9 cellular contexts compared by ENCODE assay signal in the genomic region with DNA sequence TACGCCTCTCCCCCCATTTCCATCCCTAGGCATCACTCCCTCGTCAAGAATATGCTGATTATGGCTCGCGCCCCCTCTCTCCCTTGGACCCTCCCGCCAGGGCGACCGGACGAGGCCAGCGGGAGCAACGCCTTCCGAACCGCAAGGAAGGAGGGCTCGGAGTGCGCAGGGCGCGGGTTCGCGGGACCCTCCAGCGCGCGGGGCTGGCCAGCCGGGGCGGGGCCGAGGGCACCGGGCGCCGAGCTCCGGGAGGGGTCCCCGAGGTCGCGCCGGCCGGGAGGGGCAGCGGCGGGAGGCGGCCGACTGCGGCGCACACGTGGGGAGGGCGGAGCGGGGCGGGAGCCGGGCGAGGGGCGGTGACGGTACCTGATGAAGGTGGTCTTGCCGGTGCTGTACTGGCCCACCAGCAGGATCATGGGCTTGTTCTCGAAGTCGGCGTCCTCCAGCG. TPM values are rescaled to one million over a fixed set of nuclear protein-coding genes. Genes with fewer than 3 reads are reported as not detected.
A peak's percentile ranks its signal among the peaks of the same experiment; 100 is the strongest.
DNase-seq lines count a peak whose midpoint lies in the region; ATAC-seq, FAIRE-seq and TF ChIP-seq lines count a peak whose summit lies in the region.
"Had no signal": no experiment of that assay in that cellular context is flagged by ENCODE, and none has a peak within 500 bp of the region (broad histone marks: within the 10 kb centered on the region; RNA-seq: fewer than 3 reads in every experiment).

No MANE protein-coding gene starts in this region.

- POLR2A ChIA-PET in A549 (lab: Yijun Ruan, JAX): interaction anchor here (0.9 to 1.8 kb wide), 7 partner anchors 11 to 67 kb away, joined by 3 to 6 read pairs (median 3); no protein-coding TSS in a partner anchor
- POLR2A ChIA-PET in activated CD4-positive, alpha-beta memory T cell treated with anti-CD3 and anti-CD28 coated beads for 36 hours (lab: Charles Lee): interaction anchor here (0.5 to 5.7 kb wide), 13 partner anchors 10 to 396 kb away, joined by 3 to 131 read pairs (median 6); partner anchors contain the start of genes JMJD7 and MAPKBP1

- H3K36me3 Mint-ChIP-seq in activated CD4-positive, alpha-beta memory T cell treated with anti-CD3 and anti-CD28 coated beads for 36 hours: peaks cover 23% of the 10 kb centered on the region

- peaks cover 58% of the 10 kb centered on the region for H3K4me1 Mint-ChIP-seq in activated CD4-positive, alpha-beta memory T cell treated with anti-CD3 and anti-CD28 coated beads for 36 hours (ENCODE audit: low read depth)

- peak overlapping the region; percentile 90 for H3K4me3 Mint-ChIP-seq in activated CD4-positive, alpha-beta memory T cell treated with anti-CD3 and anti-CD28 coated beads for 36 hours

- no peaks in the 10 kb centered on the region for H3K36me3 ChIP-seq in sigmoid colon

- ATAC-seq in A549 (peak; percentile 63), GM18520 (IDR thresholded peaks at IDR 0.05; ENCODE audit: unreplicated experiment) (peak; percentile 4), HG03045 (IDR thresholded peaks at IDR 0.05; ENCODE audit: unreplicated experiment) (peak; percentile 32), left cardiac atrium (peak; percentile 55 to 66)

- TF ChIP-seq EP300 in A549 (IDR thresholded peaks at IDR 0.05) (no peak), sigmoid colon (IDR thresholded peaks at IDR 0.05) (no peak)

- H3K27me3 ChIP-seq in sigmoid colon: no peaks in the 10 kb centered on the region

- no peak for TF ChIP-seq POLR2A in A549 (IDR thresholded peaks at IDR 0.05; ENCODE audit: low read length)
- TF ChIP-seq POLR2A in sigmoid colon (IDR thresholded peaks at IDR 0.05): no peak

- peak overlapping the region; percentile 70 for H3K4me2 ChIP-seq in A549

- no peak for TF ChIP-seq RAD21 in A549 (conservative IDR thresholded peaks at IDR 0.05 in 1 of 2, IDR thresholded peaks at IDR 0.05 in 1 of 2)

- H3K9me3 Mint-ChIP-seq in activated CD4-positive, alpha-beta memory T cell treated with anti-CD3 and anti-CD28 coated beads for 36 hours: no peaks in the 10 kb centered on the region

- H3K4me1 ChIP-seq in A549: peaks cover 13% of the 10 kb centered on the region; the same call in 1 of the 3 replicates
- H3K4me1 ChIP-seq in sigmoid colon: peaks cover 0 to 11% (median 5%) of the 10 kb centered on the region in 4 donors

- peak overlapping the region; percentile 97 for H3K27ac Mint-ChIP-seq in activated CD4-positive, alpha-beta memory T cell treated with anti-CD3 and anti-CD28 coated beads for 36 hours

- DNase-seq in A549 (ENCODE audit: low read depth in 1 of 2, low spot score in 1 of 2): peak in 1 of 2 experiments; percentile 13
- DNase-seq in activated CD4-positive, alpha-beta memory T cell treated with anti-CD3 and anti-CD28 coated beads for 36 hours: no peak
- DNase-seq in left cardiac atrium: no peak
- no peak for DNase-seq in sigmoid colon
- DNase-seq in NCI-H2081 treated with DMSO at 0.1 percent for 48 hours (lab: John Stamatoyannopoulos, UW): no peak
- DNase-seq in NCI-H1417 treated with DMSO at 0.1 percent for 48 hours (lab: John Stamatoyannopoulos, UW): no peak

- H3K4me3 ChIP-seq in A549 (peak overlapping the region; percentile 60), sigmoid colon (peak overlapping the region; percentile 72 to 91 (median 79))

- H3K27ac ChIP-seq in A549: peak overlapping the region; percentile 82 to 95
- peak overlapping the region; percentile 77 to 89 (median 82) for H3K27ac ChIP-seq in sigmoid colon

- peaks cover 7% of the 10 kb centered on the region for H3K27me3 Mint-ChIP-seq in activated CD4-positive, alpha-beta memory T cell treated with anti-CD3 and anti-CD28 coated beads for 36 hours

- intact Hi-C loops in activated CD4-positive, alpha-beta memory T cell treated with anti-CD3 and anti-CD28 coated beads for 36 hours (cut with micrococcal nuclease): loop anchor here (1.0 to 5.0 kb wide), 10 partner anchors 32 to 855 kb away; partner anchors contain the start of genes GANC, INO80, ITPKA and JMJD7
- intact Hi-C loops in left cardiac atrium (cut with DNase I) (loop anchor here (5.0 to 10.0 kb wide), 2 partner anchors 55 to 67 kb away; no protein-coding TSS in a partner anchor), sigmoid colon (cut with DNase I) (loop anchor here (2.0 kb wide), 1 partner anchor 143 kb away; the partner anchor contains the start of gene JMJD7)

- H3K9me3 ChIP-seq in A549: no peaks in the 10 kb centered on the region
- no peaks in the 10 kb centered on the region for H3K9me3 ChIP-seq in sigmoid colon

- FAIRE-seq in A549 (lab: Jason Lieb, UNC): no peak

- CTCF ChIA-PET in A549 (lab: Yijun Ruan, JAX): interaction anchor here (0.7 to 2.0 kb wide), 15 partner anchors 10 to 113 kb away, joined by 3 to 10 read pairs (median 4); no protein-coding TSS in a partner anchor
- CTCF ChIA-PET in activated CD4-positive, alpha-beta memory T cell treated with anti-CD3 and anti-CD28 coated beads for 36 hours (lab: Charles Lee): interaction anchor here (0.8 to 5.8 kb wide), 10 partner anchors 10 to 199 kb away, joined by 3 to 38 read pairs (median 3); partner anchors contain the start of gene MAPKBP1

- 1% methylated on average over 10 of the region's 52 CpGs for WGBS in A549 (ENCODE audit: missing lambda C conversion rate)
- WGBS in sigmoid colon, 2 donors: 1% methylated on average over 52 of the region's 52 CpGs

- no peak for TF ChIP-seq CTCF in A549 (IDR thresholded peaks at IDR 0.05)
- TF ChIP-seq CTCF in sigmoid colon (IDR thresholded peaks at IDR 0.05): no peak

TF ChIP-seq in A549, 52 proteins besides CTCF, POLR2A, EP300 and RAD21:
- TF ChIP-seq MYC (IDR thresholded peaks at IDR 0.05; ENCODE audit: borderline replicate concordance, low read length) (no peak), MAX (IDR thresholded peaks at IDR 0.05) (0 out of 2 replicates have a peak, but pooled peaks have one; percentile 11)

RNA-seq across cellular contexts. Expression of gene EHD4, which starts 0.4 kb away (rescaled TPM):
- polyA plus RNA-seq in A549 (2011; rRNA removed): 9.0 and 9.3 TPM in 2 replicates
- polyA plus RNA-seq in A549 (2012; cell fraction: cytosol; rRNA removed): 7.3 and 9.8 TPM in 2 replicates
- polyA plus RNA-seq in A549 (2012; cell fraction: nucleus; rRNA removed): 7.1 and 7.5 TPM in 2 replicates
- 8.2 to 9.6 TPM (median 8.9 TPM) in 3 replicates for polyA plus RNA-seq in A549 (2017; fragmentation: RNase III; extraction: RNeasy Plus Mini Kit Qiagen cat#74134 plus additional on column Dnase treatment)
- 14.9 and 15.0 TPM in 2 replicates for polyA minus RNA-seq in A549 (2011; rRNA and poly(A)+ RNA removed)
- total RNA-seq in activated CD4-positive, alpha-beta memory T cell treated with anti-CD3 and anti-CD28 coated beads for 36 hours: 10 to 100 TPM; 43.6 to 45.0 TPM
- total RNA-seq in left cardiac atrium: 10 to 100 TPM; 34.0 to 42.1 TPM
- 10 to 100 TPM in 3 of 4 donors, 1 to 10 TPM in 1; 8.9 to 13.0 (median 11.3) TPM for total RNA-seq in sigmoid colon
- 10 to 100 TPM; 16.8 to 37.0 (median 30.5) TPM for polyA plus RNA-seq in sigmoid colon

RNA-seq across cellular contexts. Expression of gene PLA2G4E, which starts 48.9 kb away (rescaled TPM):
- polyA plus RNA-seq in A549 (2011; rRNA removed) (0.01 TPM in 1 of 2 replicates, not detected in the other), A549 (2017; fragmentation: RNase III; extraction: RNeasy Plus Mini Kit Qiagen cat#74134 plus additional on column Dnase treatment) (not detected in 3 replicates), sigmoid colon (under 1 TPM in 1 of 3 donors, not detected in 2; 0.13 TPM)
- polyA plus RNA-seq in A549 (2012; cell fraction: cytosol; rRNA removed): not detected in 2 replicates
- not detected in 2 replicates for polyA plus RNA-seq in A549 (2012; cell fraction: nucleus; rRNA removed)
- polyA minus RNA-seq in A549 (2011; rRNA and poly(A)+ RNA removed): not detected in 2 replicates
- not detected for total RNA-seq in activated CD4-positive, alpha-beta memory T cell treated with anti-CD3 and anti-CD28 coated beads for 36 hours
- total RNA-seq in left cardiac atrium (under 1 TPM in 1 of 2 donors, not detected in 1; 0.16 TPM), sigmoid colon (not detected)
- total RNA-seq: renal cortical epithelial cell had no signal

Comparison
In these comparisons a context has a peak if more than half of its experiments do, and no peak if none do; other contexts are left out.
1. ATAC-seq: peak in every context shown above with its lines; median percentile 63 in A549; 60 in left cardiac atrium; 32 in HG03045; 4 in GM18520.